Comparison of ENCODE assay signal across 14 cellular contexts in the genomic region with DNA sequence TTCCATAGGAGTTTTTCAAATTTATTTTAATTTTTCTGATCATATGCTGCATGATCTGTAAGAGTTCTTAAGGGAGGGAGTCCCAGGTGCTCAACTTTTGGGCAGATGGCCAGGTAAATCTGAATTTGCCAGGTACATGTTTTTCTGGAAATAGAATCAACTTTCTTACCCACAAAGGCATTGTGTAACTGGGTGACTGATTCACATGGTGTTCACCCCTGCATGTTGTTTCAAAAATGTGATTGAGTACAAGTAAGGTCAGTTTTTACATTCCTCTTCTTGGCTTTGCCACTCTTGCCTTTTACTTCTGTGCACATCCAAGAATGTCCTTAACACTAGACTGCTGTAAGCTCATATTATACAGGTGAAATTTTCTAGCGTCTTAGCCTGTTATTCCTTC. TPM values are rescaled to one million over a fixed set of nuclear protein-coding genes. Genes with fewer than 3 reads are reported as not detected.
A peak's percentile ranks its signal among the peaks of the same experiment; 100 is the strongest.
DNase-seq lines count a peak whose midpoint lies in the region; ATAC-seq and TF ChIP-seq lines count a peak whose summit lies in the region.
"Had no signal": no experiment of that assay in that cellular context is flagged by ENCODE, and none has a peak within 500 bp of the region (broad histone marks: within the 10 kb centered on the region; RNA-seq: fewer than 3 reads in every experiment).

No MANE protein-coding gene starts in this region.

- peak overlapping the region; percentile 50 for H3K27ac ChIP-seq in RWPE2 (ENCODE audit: poor library complexity, severe bottlenecking)
- H3K27ac ChIP-seq: hepatocyte, lower lobe of right lung, SK-N-MC had no signal

- ATAC-seq in RWPE2 (ENCODE audit: low read depth) (peak; percentile 93), GM21576 (IDR thresholded peaks at IDR 0.05; ENCODE audit: unreplicated experiment) (no peak)

- H3K4me3 ChIP-seq in RWPE2 (ENCODE audit: severe bottlenecking), result no peak overlapping the region
- H3K4me3 ChIP-seq: hepatocyte, K562, lower lobe of right lung, SK-N-MC had no signal

- H3K9me3 ChIP-seq in RWPE2 (ENCODE audit: severe bottlenecking), result no peaks in the 10 kb centered on the region
- H3K9me3 ChIP-seq: lower lobe of right lung had no signal

- no peak for TF ChIP-seq CTCF in RWPE2 (IDR thresholded peaks at IDR 0.05; ENCODE audit: poor library complexity, severe bottlenecking)

- no peaks in the 10 kb centered on the region for H3K27me3 ChIP-seq in RWPE2 (ENCODE audit: insufficient read depth, poor library complexity, severe bottlenecking)
- H3K27me3 ChIP-seq: hepatocyte had no signal

- H3K36me3 ChIP-seq in RWPE2 (ENCODE audit: low read depth), result peaks cover 8% of the 10 kb centered on the region; the same call in 1 of the 2 replicates
- H3K36me3 ChIP-seq: lower lobe of right lung had no signal

- DNase-seq in NOMO-1 treated with DMSO at 0.1 percent for 48 hours (lab: John Stamatoyannopoulos, UW; ENCODE audit: unreplicated experiment) (peak; percentile 13), NOMO-1 treated with dmso at 0.1 percent for 144 hours (lab: John Stamatoyannopoulos, UW; ENCODE audit: unreplicated experiment) (no peak), RWPE2 (ENCODE audit: low spot score) (peak; percentile 24), fibroblast of peridontal ligament (ENCODE audit: extremely low read depth) (peak; percentile 53), stromal cell of bone marrow (ENCODE audit: low read depth) (peak; percentile 11), H4 (ENCODE audit: low spot score) (no peak), DMS79 (lab: John Stamatoyannopoulos, UW) (no peak)
- DNase-seq: activated B cell treated with CpG ODN at 0.5 μM for 24 hours, lower lobe of right lung, NCI-H2029 treated with DMSO at 0.1 percent for 48 hours had no signal

- peaks cover 5% of the 10 kb centered on the region for H3K4me1 ChIP-seq in RWPE2 (ENCODE audit: insufficient read depth, poor library complexity, severe bottlenecking)

RNA-seq across cellular contexts. Expression of gene RB1, which starts 30.4 kb away (rescaled TPM):
- 16.3 and 20.4 TPM in 2 replicates for total RNA-seq in H4 (2014; rRNA removed; shearing (Covaris generic))

Comparison
In these comparisons a context has a peak if more than half of its experiments do, and no peak if none do; other contexts are left out.
1. DNase-seq: peak in NOMO-1 treated with DMSO at 0.1 percent for 48 hours (single experiment), RWPE2 (single experiment), fibroblast of peridontal ligament (single experiment) and stromal cell of bone marrow (single experiment); none in NOMO-1 treated with dmso at 0.1 percent for 144 hours (single experiment), H4 (single experiment) and DMS79 (single experiment).